In the genomic region with DNA sequence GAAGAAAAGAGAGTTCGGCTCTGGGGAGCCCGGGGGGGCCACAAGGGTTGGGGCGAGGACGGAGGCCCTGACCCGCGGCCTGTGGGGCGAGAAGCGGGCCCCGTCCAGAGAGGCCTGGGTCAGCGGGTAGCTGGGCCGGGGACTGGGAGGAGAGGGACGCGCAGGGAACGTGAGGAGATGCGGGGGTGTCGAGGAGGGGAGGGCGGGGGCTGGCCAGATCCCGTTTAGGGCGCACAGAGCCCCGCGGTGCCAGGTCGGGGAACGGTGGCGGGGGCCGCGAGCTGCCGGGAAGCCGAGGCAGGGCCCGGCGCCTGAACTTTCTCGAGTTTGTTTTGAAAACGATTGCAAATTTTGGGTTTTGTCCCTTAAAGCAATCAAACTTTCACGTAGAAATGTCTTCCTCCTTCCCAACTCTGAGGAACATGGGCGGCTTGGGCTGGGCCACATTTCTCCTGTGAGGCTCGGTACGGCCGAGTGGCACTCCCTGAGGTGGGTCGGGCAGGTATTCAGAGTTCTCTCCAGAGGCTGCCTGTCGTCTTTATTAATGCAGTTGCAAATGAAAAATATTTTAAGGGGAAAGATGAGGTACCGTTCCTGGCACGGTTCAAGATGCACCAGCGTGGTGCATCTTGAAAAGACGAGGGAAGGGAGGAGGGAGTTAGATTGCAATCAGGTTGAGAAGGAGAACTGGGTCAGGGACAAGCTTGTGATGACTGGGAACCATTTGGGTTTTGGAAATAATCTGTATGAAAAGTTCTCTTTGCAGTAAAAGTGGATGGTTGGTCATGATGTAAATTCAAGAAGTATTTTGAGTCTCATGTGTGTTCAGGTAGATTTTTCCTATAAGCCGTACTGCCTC, we compare ENCODE assay signal across 8 cellular contexts. TPM values are rescaled to one million over a fixed set of nuclear protein-coding genes. Genes with fewer than 3 reads are reported as not detected.
DNase-seq lines count a peak whose midpoint lies in the region; ATAC-seq lines count a peak whose summit lies in the region.

No MANE protein-coding gene starts in this region.

- H3K4me3 ChIP-seq in naive thymus-derived CD4-positive, alpha-beta T cell (ENCODE audit: low read length) = peak overlapping the region; percentile 94
- H3K4me3 ChIP-seq in urinary bladder (ENCODE audit: low read depth, low read length) = peak overlapping the region; percentile 95

- peak overlapping the region; percentile 91 for H3K27ac Mint-ChIP-seq in activated CD4-positive, alpha-beta T cell treated with anti-CD3 and anti-CD28 coated beads, Interleukin-2, amount 10 ng/mL, durations not matched to agents 7 days and 5 days
- peak overlapping the region; percentile 16 to 93 (median 87) for H3K27ac Mint-ChIP-seq in naive thymus-derived CD4-positive, alpha-beta T cell

- intact Hi-C loops in naive thymus-derived CD4-positive, alpha-beta T cell (cut with micrococcal nuclease) = loop anchor here (1.0 to 10.0 kb wide), 7 partner anchors 29 to 1523 kb away; a partner anchor contains a TSS

- H3K27ac ChIP-seq in naive thymus-derived CD4-positive, alpha-beta T cell (ENCODE audit: low read depth, low read length) = peak overlapping the region; percentile 79
- H3K27ac ChIP-seq in urinary bladder (ENCODE audit: low read depth) = no peak overlapping the region

- H3K9me3 ChIP-seq in naive thymus-derived CD4-positive, alpha-beta T cell (ENCODE audit: control insufficient read depth in 2 of 3, low read length in 3 of 3) = no peaks in the 10 kb centered on the region

- CTCF ChIA-PET in activated CD4-positive, alpha-beta T cell treated with anti-CD3 and anti-CD28 coated beads, Interleukin-2, amount 10 ng/mL, durations not matched to agents 7 days and 5 days (lab: Charles Lee) = interaction anchor here (1.3 kb wide), 1 partner anchor 336 kb away, joined by 4 read pairs; no protein-coding TSS in a partner anchor
- CTCF ChIA-PET in naive thymus-derived CD4-positive, alpha-beta T cell (lab: Charles Lee) = no interaction called here

- DNase-seq in COLO668 (lab: John Stamatoyannopoulos, UW; ENCODE audit: unreplicated experiment) (peak; percentile 10), HPDE6-E6E7 (ENCODE audit: extremely low spot score) (peak; percentile 37), UCSD-AML1 (lab: John Stamatoyannopoulos, UW; ENCODE audit: unreplicated experiment) (no peak)
- peak; percentile 20 for DNase-seq in activated CD4-positive, alpha-beta T cell treated with anti-CD3 and anti-CD28 coated beads, Interleukin-2, amount 10 ng/mL, durations not matched to agents 7 days and 5 days
- peak in 3 of 9 donors; percentile 4 to 38 (median 6) for DNase-seq in naive thymus-derived CD4-positive, alpha-beta T cell

- H3K27me3 Mint-ChIP-seq in activated CD4-positive, alpha-beta T cell treated with anti-CD3 and anti-CD28 coated beads, Interleukin-2, amount 10 ng/mL, durations not matched to agents 7 days and 5 days = no peaks in the 10 kb centered on the region
- H3K27me3 Mint-ChIP-seq in naive thymus-derived CD4-positive, alpha-beta T cell = no peaks in the 10 kb centered on the region

- POLR2A ChIA-PET in activated CD4-positive, alpha-beta T cell treated with anti-CD3 and anti-CD28 coated beads, Interleukin-2, amount 10 ng/mL, durations not matched to agents 7 days and 5 days (lab: Charles Lee) = no interaction called here
- POLR2A ChIA-PET in naive thymus-derived CD4-positive, alpha-beta T cell (lab: Charles Lee) = interaction anchor here (0.9 kb wide), 1 partner anchor 79 kb away, joined by 3 read pairs; a partner anchor contains a TSS

- H3K36me3 Mint-ChIP-seq in activated CD4-positive, alpha-beta T cell treated with anti-CD3 and anti-CD28 coated beads, Interleukin-2, amount 10 ng/mL, durations not matched to agents 7 days and 5 days (ENCODE audit: low read depth) = peaks cover 9% of the 10 kb centered on the region
- H3K36me3 Mint-ChIP-seq in naive thymus-derived CD4-positive, alpha-beta T cell = peaks cover 0 to 8% (median 4%) of the 10 kb centered on the region in 5 donors

- 5% methylated on average over 44 of the region's 44 CpGs for WGBS in urinary bladder

- H3K9me3 Mint-ChIP-seq in activated CD4-positive, alpha-beta T cell treated with anti-CD3 and anti-CD28 coated beads, Interleukin-2, amount 10 ng/mL, durations not matched to agents 7 days and 5 days = no peaks in the 10 kb centered on the region
- H3K9me3 Mint-ChIP-seq in naive thymus-derived CD4-positive, alpha-beta T cell = no peaks in the 10 kb centered on the region

- H3K36me3 ChIP-seq in naive thymus-derived CD4-positive, alpha-beta T cell (ENCODE audit: control insufficient read depth in 2 of 3, insufficient read depth in 3 of 3, low read length in 3 of 3) = peaks cover 0 to 8% (median 4%) of the 10 kb centered on the region in 3 experiments
- no peaks in the 10 kb centered on the region for H3K36me3 ChIP-seq in urinary bladder (ENCODE audit: insufficient read depth)

- peak overlapping the region; percentile 96 for H3K4me3 Mint-ChIP-seq in activated CD4-positive, alpha-beta T cell treated with anti-CD3 and anti-CD28 coated beads, Interleukin-2, amount 10 ng/mL, durations not matched to agents 7 days and 5 days
- peak overlapping the region; percentile 90 to 98 (median 95) for H3K4me3 Mint-ChIP-seq in naive thymus-derived CD4-positive, alpha-beta T cell

- peaks cover 7 to 14% of the 10 kb centered on the region in 2 donors for H3K4me1 ChIP-seq in naive thymus-derived CD4-positive, alpha-beta T cell (ENCODE audit: control insufficient read depth in 2 of 2, insufficient read depth in 2 of 2, low read length in 2 of 2)
- peaks cover 2% of the 10 kb centered on the region for H3K4me1 ChIP-seq in urinary bladder (ENCODE audit: insufficient read depth)

- ATAC-seq in esophagus mucosa (peak; percentile 72), GM18870 (IDR thresholded peaks at IDR 0.05; ENCODE audit: unreplicated experiment) (no peak)
- peak; percentile 5 for ATAC-seq in naive thymus-derived CD4-positive, alpha-beta T cell

- H3K27me3 ChIP-seq in naive thymus-derived CD4-positive, alpha-beta T cell (ENCODE audit: control insufficient read depth in 2 of 2, insufficient read depth in 2 of 2, low read length in 2 of 2) = no peaks in the 10 kb centered on the region

- H3K4me1 Mint-ChIP-seq in activated CD4-positive, alpha-beta T cell treated with anti-CD3 and anti-CD28 coated beads, Interleukin-2, amount 10 ng/mL, durations not matched to agents 7 days and 5 days = peaks cover 33% of the 10 kb centered on the region
- peaks cover 25 to 54% (median 37%) of the 10 kb centered on the region in 7 donors for H3K4me1 Mint-ChIP-seq in naive thymus-derived CD4-positive, alpha-beta T cell

RNA-seq across cellular contexts. Expression of a gene that starts 1.0 kb away (rescaled TPM):
- 10 to 100 TPM; 23.1 to 25.2 TPM for total RNA-seq in activated CD4-positive, alpha-beta T cell treated with anti-CD3 and anti-CD28 coated beads, Interleukin-2, amount 10 ng/mL, durations not matched to agents 7 days and 5 days
- total RNA-seq in esophagus mucosa = 19.0 TPM
- total RNA-seq in naive thymus-derived CD4-positive, alpha-beta T cell = 10 to 100 TPM in 3 of 5 experiments, 1 to 10 TPM in 2; 7.1 to 26.0 (median 15.8) TPM
- 10 to 100 TPM; 12.6 to 16.8 TPM for polyA plus RNA-seq in naive thymus-derived CD4-positive, alpha-beta T cell
- 21.7 TPM for total RNA-seq in urinary bladder
- polyA plus RNA-seq in urinary bladder = 13.9 TPM
